Comparison of ENCODE assay signal across 1 cellular context in the genomic region with DNA sequence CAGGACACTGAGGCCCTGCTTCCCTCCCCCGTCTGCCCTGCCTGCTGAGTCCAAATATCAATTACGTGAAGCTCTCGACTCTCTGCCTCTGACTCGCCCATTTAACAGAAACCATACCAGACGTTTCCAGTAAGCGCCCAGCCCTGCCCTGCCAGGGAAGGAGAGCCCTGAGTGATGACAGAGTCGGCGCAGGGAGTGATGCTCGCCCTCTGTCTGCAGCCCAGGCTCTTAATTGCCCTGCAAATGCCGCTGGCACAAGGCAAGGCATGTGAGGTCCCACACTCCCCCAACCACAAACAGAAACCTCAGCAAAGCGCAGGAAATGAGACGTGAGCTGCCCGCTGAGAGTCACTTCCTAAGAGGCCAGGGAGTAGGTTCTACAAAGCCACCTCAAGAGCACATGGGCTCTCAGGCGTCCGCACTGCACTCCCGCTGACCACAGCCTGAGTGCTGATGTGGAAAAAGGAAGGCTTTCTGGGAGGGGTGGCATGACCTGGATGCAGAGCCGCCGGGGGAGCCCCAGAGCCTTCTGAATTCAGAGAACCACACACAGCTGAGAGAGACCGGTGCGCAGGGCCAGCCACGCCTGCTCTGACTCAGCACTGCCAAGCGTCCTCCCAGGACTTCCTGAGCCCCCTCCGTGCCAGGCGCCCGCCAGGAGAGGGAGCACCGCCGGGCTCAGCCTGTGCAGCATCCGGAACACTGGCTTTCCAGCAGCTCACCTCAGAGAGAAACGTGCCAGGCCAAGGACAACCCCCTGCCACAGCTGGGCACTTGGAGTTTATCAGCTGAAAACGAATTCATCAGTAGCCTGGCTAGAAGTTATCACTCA.
A peak's percentile ranks its signal among the peaks of the same experiment; 100 is the strongest.
TF ChIP-seq lines count a peak whose summit lies in the region.

No MANE protein-coding gene starts in this region.

TF ChIP-seq in GM23338, 12 proteins besides CTCF, POLR2A, EP300 and RAD21 (continued from another document):
- TF ChIP-seq ZNF462 (CRISPR knock-in tag; IDR thresholded peaks at IDR 0.05) (no peak), EZH2phosphoT487 (IDR thresholded peaks at IDR 0.05; ENCODE audit: unreplicated experiment) (no peak), REST (IDR thresholded peaks at IDR 0.05; ENCODE audit: unreplicated experiment) (peak; percentile 32), POLR2AphosphoS5 (IDR thresholded peaks at IDR 0.05; ENCODE audit: low read depth) (peak; percentile 39), CREB1 (CRISPR knock-in tag; IDR thresholded peaks at IDR 0.05; ENCODE audit: low read depth) (peak; percentile 90)
